Comparison of ENCODE assay signal across 8 cellular contexts in genomic region chr5:95858661-95859326, GRCh38. TPM values are rescaled to one million over a fixed set of nuclear protein-coding genes. Genes with fewer than 3 reads are reported as not detected.
DNase-seq lines count a peak whose midpoint lies in the region; ATAC-seq, FAIRE-seq and TF ChIP-seq lines count a peak whose summit lies in the region.

No MANE protein-coding gene starts in this region.

- no peaks in the 10 kb centered on the region for H3K9me3 ChIP-seq in heart right ventricle
- H3K9me3 ChIP-seq in prostate gland: no peaks in the 10 kb centered on the region

- no peak for TF ChIP-seq POLR2A in GM12891 (IDR thresholded peaks at IDR 0.05; ENCODE audit: low read depth, low read length)
- peak; percentile 36 for TF ChIP-seq POLR2A in prostate gland (IDR thresholded peaks at IDR 0.05)

- H3K27me3 ChIP-seq in heart right ventricle: no peaks in the 10 kb centered on the region
- no peaks in the 10 kb centered on the region for H3K27me3 ChIP-seq in prostate gland (replicated peaks; ENCODE audit: insufficient read depth)

- peak overlapping the region; percentile 87 to 94 (median 90) for H3K27ac ChIP-seq in heart right ventricle
- peak overlapping the region; percentile 75 to 78 for H3K27ac ChIP-seq in prostate gland

- peak in 8 of 9 donors; percentile 97 to 99 (median 98) for TF ChIP-seq CTCF in heart right ventricle (IDR thresholded peaks at IDR 0.05)
- TF ChIP-seq CTCF in prostate gland (IDR thresholded peaks at IDR 0.05): peak; percentile 92 to 99 (median 98)

- FAIRE-seq in GM12891 (lab: Jason Lieb, UNC): peak; percentile 94

- ATAC-seq in HG02798 (IDR thresholded peaks at IDR 0.05; ENCODE audit: poor library complexity, unreplicated experiment): peak; percentile 95
- ATAC-seq in heart right ventricle: peak; percentile 72 to 87 (median 83)

- intact Hi-C loops in heart right ventricle (cut with DNase I) (loop anchor here (1.0 to 10.0 kb wide), 14 partner anchors 39 to 846 kb away; partner anchors contain the start of genes ELL2 (in 5 of the 10) and CAST (in 1 of the 10)), prostate gland (cut with DNase I) (loop anchor here (2.0 to 5.0 kb wide), 3 partner anchors 216 to 744 kb away; no protein-coding TSS in a partner anchor)

- 1 to 2% methylated on average over 23 of the region's 23 CpGs for WGBS in heart right ventricle, 2 donors
- WGBS in prostate gland: under 1% methylated on average over 23 of the region's 23 CpGs

- H3K4me1 ChIP-seq in heart right ventricle: peaks cover 12 to 82% (median 59%) of the 10 kb centered on the region in 9 donors
- H3K4me1 ChIP-seq in prostate gland (replicated peaks): peaks cover 3% of the 10 kb centered on the region

- H3K4me3 ChIP-seq in heart right ventricle (peak overlapping the region in 6 of 10 donors; percentile 26 to 43 (median 30)), prostate gland (peak overlapping the region; percentile 7 to 14)

- H3K36me3 ChIP-seq in heart right ventricle (no peaks in the 10 kb centered on the region), prostate gland (no peaks in the 10 kb centered on the region)

- DNase-seq in GM12891 (ENCODE audit: insufficient read length, low spot score): peak; percentile 81
- peak; percentile 41 for DNase-seq in NCI-H128 (lab: John Stamatoyannopoulos, UW; ENCODE audit: unreplicated experiment)
- DNase-seq in T-helper 1 cell: peak; percentile 59 to 91 (median 75)
- DNase-seq in amniotic epithelial cell (ENCODE audit: low read depth): peak; percentile 98
- DNase-seq in heart right ventricle: peak; percentile 85 to 92
- DNase-seq in prostate gland (ENCODE audit: low spot score): peak; percentile 80
- DNase-seq in ureter (ENCODE audit: low spot score): peak; percentile 91

TF ChIP-seq in GM12891, 5 proteins besides CTCF, POLR2A, EP300 and RAD21:
- TF ChIP-seq TAF1 (IDR thresholded peaks at IDR 0.05; ENCODE audit: low read depth, low read length): no peak
- no peak for TF ChIP-seq POLR2AphosphoS5 (IDR thresholded peaks at IDR 0.05; ENCODE audit: low read depth, low read length)
- TF ChIP-seq POU2F2 (IDR thresholded peaks at IDR 0.05; ENCODE audit: low read depth, low read length): peak; percentile 75
- TF ChIP-seq SPI1 (IDR thresholded peaks at IDR 0.05; ENCODE audit: low read depth, low read length): peak; percentile 42
- TF ChIP-seq PAX5 (IDR thresholded peaks at IDR 0.05; ENCODE audit: insufficient read depth, low read length, severe bottlenecking): no peak

RNA-seq across cellular contexts. Expression of gene GLRX, which starts 36.3 kb away (rescaled TPM):
- 172 TPM for polyA plus RNA-seq in GM12891 (2012; ENCODE audit: low read depth, missing spikeins)
- total RNA-seq in heart right ventricle (100 to 1,000 TPM in 7 of 10 donors, 10 to 100 TPM in 3; 68.7 to 156 (median 111) TPM), prostate gland (10 to 100 TPM; 16.6 to 34.8 TPM), ureter (21.1 TPM)
- 100 to 1,000 TPM in 1 of 2 donors, 10 to 100 TPM in 1; 51.6 to 116 TPM for polyA plus RNA-seq in heart right ventricle

Comparison
In these comparisons a context has a peak if more than half of its experiments do, and no peak if none do; other contexts are left out.
1. Peak in every context shown above with its lines: DNase-seq, ATAC-seq, H3K4me3 ChIP-seq and H3K27ac ChIP-seq.
2. DNase-seq: peak in every context shown above with its lines; median percentile 98 in amniotic epithelial cell; 91 in ureter; 88 in heart right ventricle; 81 in GM12891; 80 in prostate gland; 75 in T-helper 1 cell; 41 in NCI-H128.